In genomic region chr16:4147236-4147635, GRCh38 we compare ENCODE assay signal across 1 cellular context.
TF ChIP-seq lines count a peak whose summit lies in the region.

No MANE protein-coding gene starts in this region.

TF ChIP-seq in GM23338, 12 proteins besides CTCF, POLR2A, EP300 and RAD21 (continued from another document):
- TF ChIP-seq REST (IDR thresholded peaks at IDR 0.05; ENCODE audit: unreplicated experiment) (no peak), ZNF462 (CRISPR knock-in tag; IDR thresholded peaks at IDR 0.05) (no peak), ETS1 (IDR thresholded peaks at IDR 0.05) (no peak), ZNF114 (CRISPR knock-in tag; IDR thresholded peaks at IDR 0.05) (no peak)
